8 cellular contexts compared by ENCODE assay signal in genomic region chr1:201737350-201738060, GRCh38.
A peak's percentile ranks its signal among the peaks of the same experiment; 100 is the strongest.
DNase-seq lines count a peak whose midpoint lies in the region; ATAC-seq and TF ChIP-seq lines count a peak whose summit lies in the region.

No MANE protein-coding gene starts in this region.

- no peaks in the 10 kb centered on the region for H3K9me3 ChIP-seq in HUES48 (ENCODE audit: control insufficient read depth, insufficient read depth, low read length)
- no peaks in the 10 kb centered on the region for H3K9me3 ChIP-seq in right lobe of liver
- H3K9me3 ChIP-seq in stomach smooth muscle (ENCODE audit: control insufficient read depth in 2 of 2, low read length in 2 of 2), result no peaks in the 10 kb centered on the region

- H3K27me3 ChIP-seq in HUES48 (ENCODE audit: control insufficient read depth, insufficient read depth, low read length) (peaks cover 3% of the 10 kb centered on the region; the same call in 1 of the 2 replicates), right lobe of liver (no peaks in the 10 kb centered on the region), stomach smooth muscle (ENCODE audit: control insufficient read depth in 1 of 2, insufficient read depth in 2 of 2, low read length in 2 of 2) (no peaks in the 10 kb centered on the region)

- H3K4me3 ChIP-seq in HUES48 (ENCODE audit: low read depth, low read length), result no peak overlapping the region
- no peak overlapping the region for H3K4me3 ChIP-seq in coronary artery
- H3K4me3 ChIP-seq in right lobe of liver, result no peak overlapping the region
- H3K4me3 ChIP-seq in stomach smooth muscle (ENCODE audit: low read length in 2 of 2), result peak overlapping the region in 1 of 2 donors; percentile 5

- no peak for TF ChIP-seq CTCF in coronary artery (IDR thresholded peaks at IDR 0.05)
- TF ChIP-seq CTCF in right lobe of liver (IDR thresholded peaks at IDR 0.05), result no peak

- no peak overlapping the region for H3K9ac ChIP-seq in HUES48 (ENCODE audit: low read depth, low read length)
- H3K9ac ChIP-seq in stomach smooth muscle (ENCODE audit: low read length in 2 of 2), result peak overlapping the region in 1 of 2 donors; percentile 4

- 49% methylated on average over 2 of the region's 5 CpGs for WGBS in right lobe of liver (ENCODE audit: insufficient coverage, low coverage, low lambda C conversion rate, missing lambda C conversion rate)

- H3K36me3 ChIP-seq in HUES48 (ENCODE audit: control insufficient read depth, insufficient read depth, low read length) (no peaks in the 10 kb centered on the region), right lobe of liver (no peaks in the 10 kb centered on the region), stomach smooth muscle (ENCODE audit: control insufficient read depth in 2 of 2, insufficient read depth in 2 of 2, low read length in 2 of 2) (peaks cover 0 to 2% of the 10 kb centered on the region in 2 donors)

- no peak overlapping the region for H3K4me3 Mint-ChIP-seq in stimulated activated naive B cell treated with anti-CD40 and anti-IgM and Interleukin-4, amounts not matched to agents 10 μg/mL and 1 μg/mL and 100 μg/mL, for 72 hours

- ATAC-seq in right lobe of liver (peak in 3 of 4 donors; percentile 14 to 28 (median 26)), HG02763 (IDR thresholded peaks at IDR 0.05; ENCODE audit: unreplicated experiment) (no peak)
- ATAC-seq in stimulated activated naive B cell treated with anti-CD40 and anti-IgM and Interleukin-4, amounts not matched to agents 10 μg/mL and 1 μg/mL and 100 μg/mL, for 72 hours (replicated peaks), result no peak

- DNase-seq in coronary artery (ENCODE audit: low spot score), result no peak
- DNase-seq in right lobe of liver, result no peak
- no peak for DNase-seq in NCI-H510A treated with DMSO at 0.1 percent for 48 hours (lab: John Stamatoyannopoulos, UW)
- DNase-seq in stimulated activated naive B cell treated with anti-CD40 and anti-IgM and Interleukin-4, amounts not matched to agents 10 μg/mL and 1 μg/mL and 100 μg/mL, for 72 hours, result no peak
- no peak for DNase-seq in HuH-7.5 (ENCODE audit: low spot score)

- intact Hi-C loops in right lobe of liver (cut with DNase I), result no loop called here

- H3K27ac Mint-ChIP-seq in stimulated activated naive B cell treated with anti-CD40 and anti-IgM and Interleukin-4, amounts not matched to agents 10 μg/mL and 1 μg/mL and 100 μg/mL, for 72 hours, result no peak overlapping the region

- H3K4me1 ChIP-seq in HUES48 (ENCODE audit: control insufficient read depth, insufficient read depth, low read length), result peaks cover 54% of the 10 kb centered on the region
- peaks cover 0 to 13% (median 0%) of the 10 kb centered on the region in 4 donors for H3K4me1 ChIP-seq in right lobe of liver
- H3K4me1 ChIP-seq in stomach smooth muscle (ENCODE audit: control insufficient read depth, insufficient read depth, low read length), result peaks cover 43% of the 10 kb centered on the region

- peaks cover 0 to 16% of the 10 kb centered on the region in 2 donors for H3K27me3 Mint-ChIP-seq in stimulated activated naive B cell treated with anti-CD40 and anti-IgM and Interleukin-4, amounts not matched to agents 10 μg/mL and 1 μg/mL and 100 μg/mL, for 72 hours

- no peaks in the 10 kb centered on the region for H3K9me3 Mint-ChIP-seq in stimulated activated naive B cell treated with anti-CD40 and anti-IgM and Interleukin-4, amounts not matched to agents 10 μg/mL and 1 μg/mL and 100 μg/mL, for 72 hours

- peaks cover 30 to 47% of the 10 kb centered on the region in 2 donors for H3K4me1 Mint-ChIP-seq in stimulated activated naive B cell treated with anti-CD40 and anti-IgM and Interleukin-4, amounts not matched to agents 10 μg/mL and 1 μg/mL and 100 μg/mL, for 72 hours

- no peaks in the 10 kb centered on the region for H3K36me3 Mint-ChIP-seq in stimulated activated naive B cell treated with anti-CD40 and anti-IgM and Interleukin-4, amounts not matched to agents 10 μg/mL and 1 μg/mL and 100 μg/mL, for 72 hours

- no peak for TF ChIP-seq POLR2A in right lobe of liver (IDR thresholded peaks at IDR 0.05)

- peak overlapping the region; percentile 96 for H3K27ac ChIP-seq in HUES48 (ENCODE audit: low read depth, low read length)
- peak overlapping the region; percentile 7 to 90 for H3K27ac ChIP-seq in coronary artery
- no peak overlapping the region for H3K27ac ChIP-seq in right lobe of liver
- H3K27ac ChIP-seq in stomach smooth muscle (ENCODE audit: low read length), result peak overlapping the region; percentile 18

Comparison
In these comparisons a context has a peak if more than half of its experiments do, and no peak if none do; other contexts are left out.
1. H3K27ac ChIP-seq: peak in HUES48 (single experiment), coronary artery (2 of 2) and stomach smooth muscle (single experiment); none in right lobe of liver (0 of 3).
2. ATAC-seq: peak in right lobe of liver (3 of 4); none in stimulated activated naive B cell treated with anti-CD40 and anti-IgM and Interleukin-4, amounts not matched to agents 10 μg/mL and 1 μg/mL and 100 μg/mL, for 72 hours (0 of 2) and HG02763 (single experiment).